ENCODE assay signal across 9 cellular contexts in genomic region chr5:140806834-140807775, GRCh38. TPM values are rescaled to one million over a fixed set of nuclear protein-coding genes. Genes with fewer than 3 reads are reported as not detected.
DNase-seq lines count a peak whose midpoint lies in the region; ATAC-seq, FAIRE-seq and TF ChIP-seq lines count a peak whose summit lies in the region.
"Had no signal": no experiment of that assay in that cellular context is flagged by ENCODE, and none has a peak within 500 bp of the region (broad histone marks: within the 10 kb centered on the region; RNA-seq: fewer than 3 reads in every experiment).

Gene PCDHA4, plus strand, starts transcription at chr5:140807068.

- no peaks in the 10 kb centered on the region; the same call in 1 of the 2 replicates for H3K27me3 Mint-ChIP-seq in HFFc6 (ENCODE audit: insufficient read depth)
- no peaks in the 10 kb centered on the region for H3K27me3 Mint-ChIP-seq in astrocyte (ENCODE audit: low read depth, unreplicated experiment)
- no peaks in the 10 kb centered on the region for H3K27me3 Mint-ChIP-seq in type B pancreatic cell
- H3K27me3 Mint-ChIP-seq in naive thymus-derived CD4-positive, alpha-beta T cell = peaks cover 0 to 58% (median 44%) of the 10 kb centered on the region in 5 donors

- H3K4me1 ChIP-seq in A549 = no peaks in the 10 kb centered on the region
- H3K4me1 ChIP-seq in astrocyte (ENCODE audit: insufficient read depth, low read length) = no peaks in the 10 kb centered on the region
- H3K4me1 ChIP-seq in naive thymus-derived CD4-positive, alpha-beta T cell (ENCODE audit: control insufficient read depth in 2 of 2, insufficient read depth in 2 of 2, low read length in 2 of 2) = no peaks in the 10 kb centered on the region

- H3K4me3 ChIP-seq in A549 (peak within 1 kb of the TSS; percentile 60), astrocyte (ENCODE audit: insufficient read depth, low read depth, low read length) (no peak within 1 kb of the TSS)
- H3K4me3 ChIP-seq in naive thymus-derived CD4-positive, alpha-beta T cell (ENCODE audit: low read length) = no peak within 1 kb of the TSS

- no peak within 1 kb of the TSS for H3K27ac Mint-ChIP-seq in HFFc6
- peak within 1 kb of the TSS; percentile 80 for H3K27ac Mint-ChIP-seq in astrocyte (ENCODE audit: unreplicated experiment)
- peak within 1 kb of the TSS; percentile 91 for H3K27ac Mint-ChIP-seq in type B pancreatic cell
- H3K27ac Mint-ChIP-seq in naive thymus-derived CD4-positive, alpha-beta T cell = no peak within 1 kb of the TSS

- peak within 1 kb of the TSS; percentile 60 for H3K4me2 ChIP-seq in A549
- H3K4me2 ChIP-seq in astrocyte (ENCODE audit: low read length) = peak within 1 kb of the TSS; percentile 41

- FAIRE-seq in A549 (lab: Jason Lieb, UNC) = peak; percentile 74
- no peak for FAIRE-seq in astrocyte (lab: Jason Lieb, UNC)

- peak; percentile 67 to 70 for TF ChIP-seq RAD21 in A549 (conservative IDR thresholded peaks at IDR 0.05 in 1 of 2, IDR thresholded peaks at IDR 0.05 in 1 of 2)

- no peaks in the 10 kb centered on the region for H4K20me1 ChIP-seq in astrocyte (ENCODE audit: insufficient read depth, low read length)

- H3K27me3 ChIP-seq in astrocyte (ENCODE audit: insufficient read depth, low read length) = no peaks in the 10 kb centered on the region
- peaks cover 0 to 5% of the 10 kb centered on the region in 2 donors for H3K27me3 ChIP-seq in naive thymus-derived CD4-positive, alpha-beta T cell (ENCODE audit: control insufficient read depth in 2 of 2, insufficient read depth in 2 of 2, low read length in 2 of 2)

- intact Hi-C loops in naive thymus-derived CD4-positive, alpha-beta T cell (cut with micrococcal nuclease) = no loop called here

- H3K79me2 ChIP-seq in astrocyte (ENCODE audit: insufficient read depth, low read length) = no peaks in the 10 kb centered on the region

- 35% methylated on average over 38 of the region's 47 CpGs for WGBS in A549 (ENCODE audit: missing lambda C conversion rate)

- no peak for TF ChIP-seq EP300 in A549 (IDR thresholded peaks at IDR 0.05)

- H2AFZ ChIP-seq in astrocyte (ENCODE audit: low read depth, low read length) = no peak within 1 kb of the TSS

- no peaks in the 10 kb centered on the region for H3K36me3 ChIP-seq in astrocyte (ENCODE audit: insufficient read depth, low read length)
- H3K36me3 ChIP-seq in naive thymus-derived CD4-positive, alpha-beta T cell (ENCODE audit: control insufficient read depth in 2 of 3, insufficient read depth in 3 of 3, low read length in 3 of 3) = no peaks in the 10 kb centered on the region

- CTCF ChIA-PET in A549 (lab: Yijun Ruan, JAX) = interaction anchor here (0.7 to 6.5 kb wide), 25 partner anchors 9 to 358 kb away, joined by 3 to 74 read pairs (median 5); partner anchors contain the start of genes PCDHA1, PCDHA11, PCDHA12 and PCDHA5
- CTCF ChIA-PET in naive thymus-derived CD4-positive, alpha-beta T cell (lab: Charles Lee) = no interaction called here

- POLR2A ChIA-PET in A549 (lab: Yijun Ruan, JAX) = no interaction called here
- POLR2A ChIA-PET in naive thymus-derived CD4-positive, alpha-beta T cell (lab: Charles Lee) = no interaction called here

- no peak within 1 kb of the TSS for H3K9ac ChIP-seq in astrocyte (ENCODE audit: low read length)

- peak; percentile 97 to 98 for ATAC-seq in A549
- no peak for ATAC-seq in left lobe of liver
- ATAC-seq in naive thymus-derived CD4-positive, alpha-beta T cell = no peak
- ATAC-seq in HG03108 (IDR thresholded peaks at IDR 0.05; ENCODE audit: unreplicated experiment) = no peak

- TF ChIP-seq CTCF in A549 (IDR thresholded peaks at IDR 0.05) (peak; percentile 66), HFFc6 (IDR thresholded peaks at IDR 0.05) (peak; percentile 45; the same call in 1 of the 2 replicates), astrocyte (IDR thresholded peaks at IDR 0.05; ENCODE audit: insufficient read depth, low read depth, low read length) (peak; percentile 16), type B pancreatic cell (conservative IDR thresholded peaks at IDR 0.05) (peak; percentile 78)

- 0 out of 2 replicates have a peak, but pooled peaks cover 1% of the 10 kb centered on the region for H3K36me3 Mint-ChIP-seq in HFFc6 (ENCODE audit: low read depth)
- H3K36me3 Mint-ChIP-seq in astrocyte (ENCODE audit: low read depth, unreplicated experiment) = peaks cover 18% of the 10 kb centered on the region
- peaks cover 30% of the 10 kb centered on the region for H3K36me3 Mint-ChIP-seq in type B pancreatic cell
- H3K36me3 Mint-ChIP-seq in naive thymus-derived CD4-positive, alpha-beta T cell = peaks cover 0 to 26% (median 11%) of the 10 kb centered on the region in 5 donors

- H3K4me3 Mint-ChIP-seq in HFFc6 = no peak within 1 kb of the TSS
- peak within 1 kb of the TSS; percentile 96 for H3K4me3 Mint-ChIP-seq in astrocyte (ENCODE audit: unreplicated experiment)
- H3K4me3 Mint-ChIP-seq in type B pancreatic cell = peak within 1 kb of the TSS; percentile 95
- H3K4me3 Mint-ChIP-seq in naive thymus-derived CD4-positive, alpha-beta T cell = peak within 1 kb of the TSS in 1 of 10 donors; percentile 8

- H3K9me3 Mint-ChIP-seq in HFFc6 (peaks cover 46% of the 10 kb centered on the region), astrocyte (ENCODE audit: unreplicated experiment) (peaks cover 3% of the 10 kb centered on the region), type B pancreatic cell (peaks cover 6% of the 10 kb centered on the region)
- peaks cover 9 to 92% (median 45%) of the 10 kb centered on the region in 11 donors for H3K9me3 Mint-ChIP-seq in naive thymus-derived CD4-positive, alpha-beta T cell

- TF ChIP-seq POLR2A in A549 (IDR thresholded peaks at IDR 0.05; ENCODE audit: low read length) = no peak

- H3K9me3 ChIP-seq in A549 = peaks cover 3% of the 10 kb centered on the region; the same call in 1 of the 3 replicates
- H3K9me3 ChIP-seq in astrocyte (ENCODE audit: insufficient read depth, low read depth, low read length) = peaks cover 19% of the 10 kb centered on the region
- H3K9me3 ChIP-seq in naive thymus-derived CD4-positive, alpha-beta T cell (ENCODE audit: control insufficient read depth in 2 of 3, low read length in 3 of 3) = peaks cover 0 to 53% (median 4%) of the 10 kb centered on the region in 3 experiments

- H3K27ac ChIP-seq in A549 (peak within 1 kb of the TSS; percentile 66 to 80), astrocyte (ENCODE audit: low read depth, low read length) (no peak within 1 kb of the TSS)
- H3K27ac ChIP-seq in naive thymus-derived CD4-positive, alpha-beta T cell (ENCODE audit: low read depth, low read length) = no peak within 1 kb of the TSS
- H3K27ac ChIP-seq: epithelial cell of prostate had no signal

- DNase-seq in A549 (ENCODE audit: low read depth in 1 of 2, low spot score in 1 of 2) = peak; percentile 24 to 74
- no peak for DNase-seq in HFFc6
- DNase-seq in astrocyte (ENCODE audit: low read depth) = no peak
- peak; percentile 3 for DNase-seq in iris pigment epithelial cell (ENCODE audit: low read depth)
- DNase-seq in type B pancreatic cell (ENCODE audit: extremely low spot score, unreplicated experiment) = peak; percentile 79
- no peak for DNase-seq in left lobe of liver (ENCODE audit: low spot score)
- DNase-seq in naive thymus-derived CD4-positive, alpha-beta T cell = no peak

- H3K4me1 Mint-ChIP-seq in HFFc6 (ENCODE audit: low read depth) = no peaks in the 10 kb centered on the region
- H3K4me1 Mint-ChIP-seq in astrocyte (ENCODE audit: low read depth, unreplicated experiment) = peaks cover 2% of the 10 kb centered on the region
- peaks cover 9% of the 10 kb centered on the region for H3K4me1 Mint-ChIP-seq in type B pancreatic cell (ENCODE audit: unreplicated experiment)
- no peaks in the 10 kb centered on the region for H3K4me1 Mint-ChIP-seq in naive thymus-derived CD4-positive, alpha-beta T cell

TF ChIP-seq in A549, 52 proteins besides CTCF, POLR2A, EP300 and RAD21:
- TF ChIP-seq RCOR1 (IDR thresholded peaks at IDR 0.05; ENCODE audit: low read depth, low read length) (no peak), PHF8 (IDR thresholded peaks at IDR 0.05; ENCODE audit: borderline replicate concordance, low read depth) (peak; percentile 31; the same call in 1 of the 2 replicates)

RNA-seq across cellular contexts. Expression of gene PCDHA4, which starts in this region (rescaled TPM):
- polyA plus RNA-seq in A549 (2011; rRNA removed) (2.8 and 3.3 TPM in 2 replicates), A549 (2017; fragmentation: RNase III; extraction: RNeasy Plus Mini Kit Qiagen cat#74134 plus additional on column Dnase treatment) (1.6 to 2.2 TPM (median 1.9 TPM) in 3 replicates)
- 0.66 and 0.88 TPM in 2 replicates for polyA plus RNA-seq in A549 (2012; cell fraction: cytosol; rRNA removed)
- 2.1 and 2.8 TPM in 2 replicates for polyA plus RNA-seq in A549 (2012; cell fraction: nucleus; rRNA removed)
- polyA minus RNA-seq in A549 (2011; rRNA and poly(A)+ RNA removed) = 3.5 and 4.4 TPM in 2 replicates
- under 1 TPM in 1 of 6 experiments, not detected in 5; 0.05 TPM for total RNA-seq in HFFc6 (2021; fragmentation: NEBNext Ultra II Directional; extraction: Animal tissue kit (Norgen Biotek cat#: 25700))
- total RNA-seq in astrocyte (9.5 and 9.6 TPM in 2 replicates), type B pancreatic cell (ENCODE audit: low replicate concordance) (10.7 and 17.7 TPM in 2 replicates), left lobe of liver (0.05 TPM)
- total RNA-seq in naive thymus-derived CD4-positive, alpha-beta T cell = not detected
- polyA plus RNA-seq in naive thymus-derived CD4-positive, alpha-beta T cell = not detected

Comparison
In these comparisons a context has a peak if more than half of its experiments do, and no peak if none do; other contexts are left out.
1. ATAC-seq: peak in A549 (2 of 2); none in left lobe of liver (single experiment), naive thymus-derived CD4-positive, alpha-beta T cell (single experiment) and HG03108 (single experiment).
2. DNase-seq: peak in A549 (2 of 2), iris pigment epithelial cell (single experiment) and type B pancreatic cell (single experiment); none in HFFc6 (single experiment), astrocyte (single experiment), left lobe of liver (single experiment) and naive thymus-derived CD4-positive, alpha-beta T cell (0 of 9).
3. H3K27ac ChIP-seq: peak in A549 (2 of 2); none in astrocyte (single experiment) and naive thymus-derived CD4-positive, alpha-beta T cell (single experiment).
4. CTCF ChIP-seq: peak in every context shown above with its lines; median percentile 78 in type B pancreatic cell; 66 in A549; 45 in HFFc6; 16 in astrocyte.
5. H3K27ac Mint-ChIP-seq: peak in astrocyte (single experiment) and type B pancreatic cell (single experiment); none in HFFc6 (single experiment) and naive thymus-derived CD4-positive, alpha-beta T cell (0 of 9).